8 cellular contexts compared by ENCODE assay signal in the genomic region with DNA sequence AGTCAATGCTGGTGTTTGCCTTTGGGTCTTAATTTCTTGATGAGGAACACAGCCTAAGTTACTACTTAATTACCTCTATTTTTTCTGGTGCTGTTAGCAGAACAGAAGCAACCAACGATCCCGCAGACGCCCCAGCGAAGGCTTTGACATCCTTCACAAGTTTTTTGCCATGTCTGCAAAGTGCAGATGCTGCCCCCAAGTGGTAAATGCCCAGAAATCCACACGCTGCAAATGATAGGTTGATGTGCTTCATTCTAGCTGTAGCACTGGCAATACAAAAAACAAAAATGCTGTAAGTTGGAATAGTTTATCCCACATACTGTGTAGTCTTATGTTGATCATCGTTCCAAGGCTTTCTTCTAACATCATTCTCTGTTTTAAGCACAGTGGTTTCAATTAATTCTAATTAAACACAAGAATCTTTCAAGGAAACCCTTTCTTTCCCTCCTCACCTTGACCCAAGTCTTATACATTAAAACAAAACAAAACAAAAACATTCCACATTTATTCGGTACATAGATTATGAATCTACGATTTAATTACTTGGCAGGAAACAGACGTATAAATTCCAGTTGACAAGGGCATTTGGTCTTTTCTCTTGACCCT.
A peak's percentile ranks its signal among the peaks of the same experiment; 100 is the strongest.
DNase-seq lines count a peak whose midpoint lies in the region; ATAC-seq lines count a peak whose summit lies in the region.

No MANE protein-coding gene starts in this region.

- peak; percentile 7 for DNase-seq in NCI-H1694 treated with DMSO at 0.1 percent for 48 hours (lab: John Stamatoyannopoulos, UW)
- no peak for DNase-seq in NCI-H1694 (lab: John Stamatoyannopoulos, UW)
- peak; percentile 36 for DNase-seq in NCI-H510A (lab: John Stamatoyannopoulos, UW)
- DNase-seq in activated CD4-positive, alpha-beta T cell treated with anti-CD3 and anti-CD28 coated beads, Interleukin-2, amount 50 U/mL, for 48 hours = peak; percentile 45 to 57
- peak; percentile 47 for DNase-seq in effector CD4-positive, alpha-beta T cell
- DNase-seq in middle frontal gyrus (ENCODE audit: extremely low spot score, low spot score) = peak; percentile 48
- peak; percentile 38 to 43 for DNase-seq in stimulated activated CD8-positive, alpha-beta memory T cell treated with anti-CD3 and anti-CD28 coated beads, Interleukin-7, amount 100 ng/mL, for 4 hours (ENCODE audit: low read depth in 2 of 2)

- ATAC-seq in HG03097 (IDR thresholded peaks at IDR 0.05; ENCODE audit: low FRiP score, unreplicated experiment) = peak; percentile 37
